In genomic region chr7:138752568-138753518, GRCh38 we compare ENCODE assay signal across 8 cellular contexts. TPM values are rescaled to one million over a fixed set of nuclear protein-coding genes. Genes with fewer than 3 reads are reported as not detected.
A peak's percentile ranks its signal among the peaks of the same experiment; 100 is the strongest.
DNase-seq lines count a peak whose midpoint lies in the region; ATAC-seq, FAIRE-seq and TF ChIP-seq lines count a peak whose summit lies in the region.

No MANE protein-coding gene starts in this region.

- ATAC-seq in GM18505 (IDR thresholded peaks at IDR 0.05; ENCODE audit: unreplicated experiment) (peak; percentile 92), HG02885 (IDR thresholded peaks at IDR 0.05; ENCODE audit: poor library complexity, unreplicated experiment) (peak; percentile 71)

- peaks cover 0 to 29% of the 10 kb centered on the region in 2 donors for H3K36me3 ChIP-seq in kidney (ENCODE audit: control insufficient read depth in 1 of 2, insufficient read depth in 2 of 2, low read length in 2 of 2)

- FAIRE-seq in kidney (lab: Jason Lieb, UNC): no peak

- no peak overlapping the region for H3K4me3 ChIP-seq in kidney (ENCODE audit: low read length in 2 of 2)

- intact Hi-C loops in kidney (cut with DNase I): no loop called here

- peak; percentile 69 for DNase-seq in NCI-H524 treated with DMSO at 0.1 percent for 48 hours (lab: John Stamatoyannopoulos, UW)
- DNase-seq in activated T-cell treated with anti-CD3 and anti-CD28 coated beads, Interleukin-2, amount 50 U/mL, for 1 hour: peak; percentile 89
- peak; percentile 91 for DNase-seq in kidney
- peak; percentile 86 to 90 for DNase-seq in stimulated activated CD8-positive, alpha-beta memory T cell treated with anti-CD3 and anti-CD28 coated beads, Interleukin-4, amount 100 ng/mL, for 4 hours (ENCODE audit: low read depth in 2 of 2, low spot score in 1 of 2)
- no peak for DNase-seq in C1 segment of cervical spinal cord (lab: John Stamatoyannopoulos, UW)
- no peak for DNase-seq in MV-4-11 (lab: John Stamatoyannopoulos, UW)

- H3K4me1 ChIP-seq in kidney (ENCODE audit: control insufficient read depth in 1 of 2, insufficient read depth in 1 of 2, low read depth in 1 of 2, low read length in 2 of 2): peaks cover 2 to 6% of the 10 kb centered on the region in 2 donors

- no peak for TF ChIP-seq POLR2A in GM18505 (IDR thresholded peaks at IDR 0.05; ENCODE audit: borderline replicate concordance, extremely low read depth, insufficient read depth, insufficient read length)

- no peak overlapping the region for H3K9ac ChIP-seq in kidney (ENCODE audit: low read length in 2 of 2)

- no peak for TF ChIP-seq CTCF in kidney (IDR thresholded peaks at IDR 0.05; ENCODE audit: borderline replicate concordance, extremely low read depth, insufficient read depth)

- H3K27ac ChIP-seq in kidney (ENCODE audit: low read depth in 2 of 2, low read length in 2 of 2): peak overlapping the region in 1 of 2 donors; percentile 29

- no peaks in the 10 kb centered on the region for H3K9me3 ChIP-seq in kidney (ENCODE audit: control insufficient read depth in 1 of 2, low read length in 2 of 2)

RNA-seq across cellular contexts. Expression of gene TMEM213, which starts 45.0 kb away (rescaled TPM):
- total RNA-seq in kidney: 30.2 TPM
- polyA plus RNA-seq in kidney (ENCODE audit: insufficient read depth, low read depth, low replicate concordance): 96.9 TPM

RNA-seq across cellular contexts. Expression of gene ATP6V0A4, which starts 45.2 kb away (rescaled TPM):
- 30.5 TPM for total RNA-seq in kidney
- polyA plus RNA-seq in kidney (ENCODE audit: insufficient read depth, low read depth, low replicate concordance): 140 TPM

RNA-seq across cellular contexts. Expression of gene SVOPL, which starts 51.7 kb away (rescaled TPM):
- total RNA-seq in kidney: 2.4 TPM
- polyA plus RNA-seq in kidney (ENCODE audit: insufficient read depth, low read depth, low replicate concordance): 5.1 TPM

Comparison
In these comparisons a context has a peak if more than half of its experiments do, and no peak if none do; other contexts are left out.
1. DNase-seq: peak in NCI-H524 treated with DMSO at 0.1 percent for 48 hours (single experiment), activated T-cell treated with anti-CD3 and anti-CD28 coated beads, Interleukin-2, amount 50 U/mL, for 1 hour (single experiment), kidney (single experiment) and stimulated activated CD8-positive, alpha-beta memory T cell treated with anti-CD3 and anti-CD28 coated beads, Interleukin-4, amount 100 ng/mL, for 4 hours (2 of 2); none in C1 segment of cervical spinal cord (0 of 14) and MV-4-11 (single experiment).